In genomic region chrX:110442631-110443030, GRCh38 we compare ENCODE assay signal across 8 cellular contexts.
DNase-seq lines count a peak whose midpoint lies in the region; ATAC-seq, FAIRE-seq and TF ChIP-seq lines count a peak whose summit lies in the region.

No MANE protein-coding gene starts in this region.

- DNase-seq in EL (peak; percentile 46), SK-MEL-5 (ENCODE audit: low read depth, low spot score) (peak; percentile 81), kidney tubule cell (ENCODE audit: low spot score) (peak; percentile 61), activated gamma-delta T cell (lab: John Stamatoyannopoulos, UW) (no peak), cortex of kidney (lab: John Stamatoyannopoulos, UW) (no peak), D721Med (ENCODE audit: insufficient read length, low spot score) (no peak)

- ATAC-seq in GM19455 (IDR thresholded peaks at IDR 0.05; ENCODE audit: unreplicated experiment) (peak; percentile 78), HG03460 (IDR thresholded peaks at IDR 0.05; ENCODE audit: unreplicated experiment) (peak; percentile 76)

- FAIRE-seq in D721Med (lab: Jason Lieb, UNC): no peak

- TF ChIP-seq CTCF in D721Med (IDR thresholded peaks at IDR 0.05; ENCODE audit: insufficient read depth, missing control alignments): no peak

- in situ Hi-C loops in SK-MEL-5 (cut with HindIII; ENCODE audit: low pct_unique_long_range_greater_than_20kb, low sequenced_read_pairs): no loop called here

Comparison
In these comparisons a context has a peak if more than half of its experiments do, and no peak if none do; other contexts are left out.
1. DNase-seq: peak in EL (single experiment), SK-MEL-5 (single experiment) and kidney tubule cell (single experiment); none in activated gamma-delta T cell (single experiment), cortex of kidney (single experiment) and D721Med (single experiment).